Comparison of ENCODE assay signal across 30 cellular contexts in genomic region chr6:50978631-50979030, GRCh38.
"Had no signal": no experiment of that assay in that cellular context is flagged by ENCODE, and none has a peak within 500 bp of the region (broad histone marks: within the 10 kb centered on the region; RNA-seq: fewer than 3 reads in every experiment).

No MANE protein-coding gene starts in this region.

- H3K27me3 Mint-ChIP-seq: dendritic cell treated with granulocyte-macrophage colony-stimulating factor and Interleukin-4, amounts not matched to agents 40 ng/mL and 50 ng/mL, for 4 days; naive thymus-derived CD4-positive, alpha-beta T cell; stimulated activated memory B cell treated with anti-CD40 and anti-IgM and Interleukin-4, amounts not matched to agents 10 μg/mL and 1 μg/mL and 100 μg/mL, for 72 hours had no signal

- DNase-seq: central memory CD4-positive, alpha-beta T cell; colonic mucosa; effector CD8-positive, alpha-beta T cell; foreskin melanocyte; glutamatergic neuron; heart right ventricle; hypothalamus; immature natural killer cell; islet precursor cell; left lung; midbrain; naive thymus-derived CD4-positive, alpha-beta T cell; nephron progenitor cell; occipital lobe; ovary; sigmoid colon; spleen; stimulated activated CD4-positive, alpha-beta T cell treated with anti-CD3 and anti-CD28 coated beads, Interleukin-4, amount 100 ng/mL, for 4 hours; stimulated activated naive CD8-positive, alpha-beta T cell treated with anti-CD3 and anti-CD28 coated beads, Interleukin-15, Interleukin-2, amounts not matched to agents 100 U/mL and 50 U/mL, for 24 hours; substantia nigra; upper lobe of right lung; uterus had no signal

- H3K27me3 ChIP-seq: colonic mucosa, esophagus muscularis mucosa, left lung, ovary, right atrium auricular region, sigmoid colon, spleen, tibial nerve, upper lobe of right lung, uterus had no signal

- H3K4me1 ChIP-seq: colonic mucosa, esophagus muscularis mucosa, heart right ventricle, left lung, right atrium auricular region, sigmoid colon, upper lobe of right lung, uterus had no signal

- H3K9me3 ChIP-seq: colonic mucosa, esophagus muscularis mucosa, heart right ventricle, left lung, ovary, right atrium auricular region, sigmoid colon, spleen, thoracic aorta, tibial nerve, upper lobe of right lung, uterus had no signal

- H3K4me3 ChIP-seq: colonic mucosa, esophagus muscularis mucosa, heart right ventricle, left lung, ovary, right atrium auricular region, sigmoid colon, spleen, thoracic aorta, tibial nerve, upper lobe of right lung, uterus had no signal

- H3K27ac ChIP-seq: colonic mucosa, epithelial cell of prostate, esophagus muscularis mucosa, heart right ventricle, left lung, ovary, right atrium auricular region, sigmoid colon, spleen, thoracic aorta, tibial nerve, upper lobe of right lung, uterus had no signal

- H3K4me1 Mint-ChIP-seq: immature natural killer cell; naive thymus-derived CD4-positive, alpha-beta T cell; stimulated activated memory B cell treated with anti-CD40 and anti-IgM and Interleukin-4, amounts not matched to agents 10 μg/mL and 1 μg/mL and 100 μg/mL, for 72 hours had no signal

- H3K4me3 Mint-ChIP-seq: dendritic cell treated with granulocyte-macrophage colony-stimulating factor and Interleukin-4, amounts not matched to agents 40 ng/mL and 50 ng/mL, for 4 days; endodermal cell; immature natural killer cell; naive thymus-derived CD4-positive, alpha-beta T cell; nephron progenitor cell; stimulated activated memory B cell treated with anti-CD40 and anti-IgM and Interleukin-4, amounts not matched to agents 10 μg/mL and 1 μg/mL and 100 μg/mL, for 72 hours had no signal

- ATAC-seq: heart right ventricle; left lung; naive thymus-derived CD4-positive, alpha-beta T cell; stimulated activated memory B cell treated with anti-CD40 and anti-IgM and Interleukin-4, amounts not matched to agents 10 μg/mL and 1 μg/mL and 100 μg/mL, for 72 hours; stimulated activated naive CD8-positive, alpha-beta T cell treated with anti-CD3 and anti-CD28 coated beads, Interleukin-15, Interleukin-2, amounts not matched to agents 100 U/mL and 50 U/mL, for 24 hours; upper lobe of right lung had no signal

- H3K27ac Mint-ChIP-seq: dendritic cell treated with granulocyte-macrophage colony-stimulating factor and Interleukin-4, amounts not matched to agents 40 ng/mL and 50 ng/mL, for 4 days; endodermal cell; immature natural killer cell; naive thymus-derived CD4-positive, alpha-beta T cell; nephron progenitor cell; stimulated activated memory B cell treated with anti-CD40 and anti-IgM and Interleukin-4, amounts not matched to agents 10 μg/mL and 1 μg/mL and 100 μg/mL, for 72 hours had no signal

- H3K36me3 Mint-ChIP-seq: immature natural killer cell; naive thymus-derived CD4-positive, alpha-beta T cell; stimulated activated memory B cell treated with anti-CD40 and anti-IgM and Interleukin-4, amounts not matched to agents 10 μg/mL and 1 μg/mL and 100 μg/mL, for 72 hours had no signal

- H3K36me3 ChIP-seq: colonic mucosa, esophagus muscularis mucosa, heart right ventricle, left lung, ovary, right atrium auricular region, sigmoid colon, spleen, thoracic aorta, tibial nerve, upper lobe of right lung, uterus had no signal
